Comparison of ENCODE assay signal across 19 cellular contexts in the genomic region with DNA sequence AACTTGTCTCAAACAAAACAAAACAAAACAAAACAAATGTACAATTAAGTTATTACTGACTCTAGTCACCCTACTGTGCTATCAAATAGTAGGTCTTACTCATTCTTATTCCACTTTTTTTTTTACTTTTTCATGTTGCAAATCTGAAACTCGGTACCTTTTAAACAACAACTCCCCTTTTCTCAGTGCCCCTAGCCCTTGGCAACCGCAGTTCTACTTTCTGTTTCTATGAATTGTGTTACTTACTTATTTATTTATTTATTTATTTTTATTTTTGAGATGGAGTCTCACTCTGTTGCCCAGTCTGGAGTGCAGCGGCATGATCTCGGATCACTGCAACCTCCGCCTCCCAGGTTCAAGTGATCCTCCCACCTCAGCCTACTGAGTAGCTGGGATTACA.
"Had no signal": no experiment of that assay in that cellular context is flagged by ENCODE, and none has a peak within 500 bp of the region (broad histone marks: within the 10 kb centered on the region; RNA-seq: fewer than 3 reads in every experiment).

No MANE protein-coding gene starts in this region.

- DNase-seq: KBM-7, MV-4-11, NCI-H1048, NCI-H1105, NCI-H1417, NCI-H1436 treated with DMSO at 0.1 percent for 48 hours, NCI-H1694, NCI-H187 treated with DMSO at 0.1 percent for 48 hours, NCI-H2029 treated with DMSO at 0.1 percent for 48 hours, NCI-H2171 treated with DMSO at 0.1 percent for 48 hours, NCI-H345, NCI-H446 treated with DMSO at 0.1 percent for 48 hours, NCI-H510A treated with DMSO at 0.1 percent for 48 hours, NCI-H526 treated with DMSO at 0.1 percent for 48 hours, NCI-H748 treated with DMSO at 0.1 percent for 48 hours, SHP77 treated with DMSO at 0.1 percent for 48 hours, SJCRH30 had no signal

- ATAC-seq: SK-N-SH treated with all-trans-retinoic acid at 6 μM for 48 hours had no signal

- H3K36me3 ChIP-seq: SJCRH30 had no signal

- H3K27me3 ChIP-seq: SJCRH30 had no signal

- H3K4me3 ChIP-seq: SJCRH30 had no signal

- H3K4me1 ChIP-seq: SJCRH30 had no signal

- H3K27ac ChIP-seq: RWPE1, SJCRH30 had no signal

- H3K9me3 ChIP-seq: SJCRH30 had no signal
